In the genomic region with DNA sequence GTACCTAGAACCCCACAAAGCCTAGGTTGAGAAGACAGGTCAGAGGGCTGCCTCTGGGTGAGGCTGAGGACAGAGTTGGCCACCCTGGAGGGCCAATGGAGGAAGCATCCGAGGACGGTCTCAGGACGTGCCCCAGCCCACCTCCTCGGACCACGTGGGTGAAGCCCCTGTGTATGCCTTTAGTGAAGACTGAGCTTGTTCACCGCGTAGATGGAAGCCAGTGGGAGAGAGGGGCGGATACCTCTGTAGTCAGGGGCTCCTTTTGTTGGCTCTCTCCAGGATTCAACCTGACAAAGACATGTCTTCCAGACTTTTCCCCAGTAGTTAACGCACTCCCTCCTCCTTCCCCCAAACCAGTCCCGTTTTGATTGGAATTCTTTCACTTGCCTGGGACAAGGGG, we compare ENCODE assay signal across 16 cellular contexts.
DNase-seq lines count a peak whose midpoint lies in the region; ATAC-seq and TF ChIP-seq lines count a peak whose summit lies in the region.
"Had no signal": no experiment of that assay in that cellular context is flagged by ENCODE, and none has a peak within 500 bp of the region (broad histone marks: within the 10 kb centered on the region; RNA-seq: fewer than 3 reads in every experiment).

No MANE protein-coding gene starts in this region.

- no peak for TF ChIP-seq POLR2A in uterus (IDR thresholded peaks at IDR 0.05)

- H3K27me3 ChIP-seq in left ventricle myocardium inferior (ENCODE audit: low read depth) (no peaks in the 10 kb centered on the region), esophagus (ENCODE audit: control insufficient read depth in 1 of 2, insufficient read depth in 2 of 2, low read length in 2 of 2) (no peaks in the 10 kb centered on the region), uterus (no peaks in the 10 kb centered on the region)

- intact Hi-C loops in left ventricle myocardium inferior (cut with micrococcal nuclease) (loop anchor here (10.0 kb wide), 2 partner anchors 85 to 95 kb away; no protein-coding TSS in a partner anchor), Right ventricle myocardium inferior (cut with DNase I) (no loop called here), posterior vena cava (cut with DNase I) (loop anchor here (5.0 to 10.0 kb wide), 2 partner anchors 33 to 105 kb away; no protein-coding TSS in a partner anchor), uterus (cut with DNase I; ENCODE audit: low total_unique reads) (loop anchor here (10.0 kb wide), 1 partner anchor 125 kb away; no protein-coding TSS in a partner anchor)

- TF ChIP-seq CTCF in left ventricle myocardium inferior (IDR thresholded peaks at IDR 0.05; ENCODE audit: borderline replicate concordance), result no peak
- TF ChIP-seq CTCF in uterus (IDR thresholded peaks at IDR 0.05), result no peak

- DNase-seq in left ventricle myocardium inferior, result no peak
- no peak for DNase-seq in Right ventricle myocardium inferior (ENCODE audit: missing footprints)
- DNase-seq in posterior vena cava (ENCODE audit: low spot score), result peak; percentile 64
- no peak for DNase-seq in uterus
- DNase-seq in globus pallidus (ENCODE audit: low spot score), result no peak
- DNase-seq: activated CD4-positive, alpha-beta T cell treated with anti-CD3 and anti-CD28 coated beads for 4 hours; activated naive CD8-positive, alpha-beta T cell treated with anti-CD3 and anti-CD28 coated beads, Interleukin-2, amount 10 ng/mL, durations not matched to agents 7 days and 5 days; activated T-cell treated with anti-CD3 and anti-CD28 coated beads for 4 hours; GDM1; NCI-H2081; NCI-H69; RPMI8226 had no signal

- no peak for ATAC-seq in Right ventricle myocardium inferior
- no peak for ATAC-seq in HG02970 (IDR thresholded peaks at IDR 0.05; ENCODE audit: low FRiP score, unreplicated experiment)
- no peak for ATAC-seq in GM18519 (IDR thresholded peaks at IDR 0.05; ENCODE audit: low FRiP score, unreplicated experiment)
- ATAC-seq: A549 had no signal

- peaks cover 100% of the 10 kb centered on the region for H3K4me1 ChIP-seq in left ventricle myocardium inferior
- peaks cover 20 to 36% of the 10 kb centered on the region in 2 donors for H3K4me1 ChIP-seq in esophagus (ENCODE audit: control insufficient read depth in 2 of 2, insufficient read depth in 2 of 2, low read length in 1 of 2)
- peaks cover 68 to 76% of the 10 kb centered on the region in 2 donors for H3K4me1 ChIP-seq in uterus
- H3K4me1 ChIP-seq: A549 had no signal

- 93 to 94% methylated on average over 10 of the region's 10 CpGs for WGBS in esophagus, 2 donors

- no peaks in the 10 kb centered on the region for H3K9me3 ChIP-seq in left ventricle myocardium inferior (replicated peaks)
- H3K9me3 ChIP-seq in esophagus (ENCODE audit: control insufficient read depth in 2 of 2, insufficient read depth in 1 of 2, low read depth in 1 of 2, low read length in 1 of 2), result no peaks in the 10 kb centered on the region
- no peaks in the 10 kb centered on the region for H3K9me3 ChIP-seq in uterus
- H3K9me3 ChIP-seq: A549 had no signal

- H3K36me3 ChIP-seq in left ventricle myocardium inferior (no peaks in the 10 kb centered on the region), esophagus (ENCODE audit: control insufficient read depth in 2 of 2, insufficient read depth in 2 of 2, low read length in 1 of 2) (peaks cover 0 to 2% of the 10 kb centered on the region in 2 donors), uterus (no peaks in the 10 kb centered on the region)

- H3K27ac ChIP-seq in left ventricle myocardium inferior (replicated peaks) (peak overlapping the region; percentile 100), esophagus (ENCODE audit: low read depth in 2 of 2, low read length in 1 of 2) (peak overlapping the region; percentile 16 to 71), uterus (peak overlapping the region; percentile 98 to 100)

- H3K4me3 ChIP-seq in left ventricle myocardium inferior (no peak overlapping the region), esophagus (ENCODE audit: low read depth in 1 of 2, low read length in 2 of 2) (no peak overlapping the region), uterus (no peak overlapping the region)
- H3K4me3 ChIP-seq: A549 had no signal

Comparison
In these comparisons a context has a peak if more than half of its experiments do, and no peak if none do; other contexts are left out.
1. H3K27ac ChIP-seq: peak in every context shown above with its lines; median percentile 100 in left ventricle myocardium inferior; 99 in uterus; 44 in esophagus.